In the genomic region with DNA sequence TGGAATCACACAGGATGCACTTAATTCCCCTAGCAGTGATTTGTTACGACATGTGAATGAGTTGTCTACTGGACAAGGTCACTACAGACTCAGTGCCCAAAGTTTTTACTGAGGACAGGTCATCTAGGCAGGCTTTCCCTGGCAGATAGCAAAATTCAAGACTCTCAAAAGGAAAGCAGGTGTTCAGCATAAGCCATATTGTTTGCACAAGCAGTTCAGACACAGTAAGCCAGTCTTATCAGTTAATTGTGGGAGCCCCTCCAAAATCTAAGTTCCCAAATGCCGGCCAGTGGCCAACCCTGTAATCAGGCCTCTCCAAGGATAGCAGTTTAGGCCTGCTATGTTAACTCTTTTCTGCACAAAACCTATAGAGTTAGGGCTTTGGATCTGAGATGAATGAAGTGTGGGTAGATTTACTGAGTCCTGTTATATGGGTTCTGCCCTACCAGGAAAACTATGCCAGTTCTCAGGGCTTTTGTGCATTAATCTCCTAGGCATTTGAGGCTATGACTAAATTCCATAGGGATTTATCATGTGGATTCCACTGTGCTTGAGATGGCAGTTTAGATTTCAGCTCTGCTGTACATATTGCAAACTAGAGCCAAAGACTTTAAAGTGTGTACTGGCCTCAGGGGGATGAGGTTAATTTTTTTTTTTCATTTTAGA, we compare ENCODE assay signal across 11 cellular contexts. TPM values are rescaled to one million over a fixed set of nuclear protein-coding genes. Genes with fewer than 3 reads are reported as not detected.
DNase-seq lines count a peak whose midpoint lies in the region; ATAC-seq, FAIRE-seq and TF ChIP-seq lines count a peak whose summit lies in the region.
"Had no signal": no experiment of that assay in that cellular context is flagged by ENCODE, and none has a peak within 500 bp of the region (broad histone marks: within the 10 kb centered on the region; RNA-seq: fewer than 3 reads in every experiment).

No MANE protein-coding gene starts in this region.

- DNase-seq in BJ (ENCODE audit: low read depth) (peak; percentile 62), PC-3 (peak; percentile 95), endothelial cell of umbilical vein (ENCODE audit: low read depth, low spot score) (no peak), myocyte (ENCODE audit: low read depth) (peak; percentile 63), T-helper 9 cell (no peak), midbrain (lab: John Stamatoyannopoulos, UW) (no peak)
- DNase-seq in activated naive CD4-positive, alpha-beta T cell treated with anti-CD3 and anti-CD28 coated beads, Interleukin-2, amount 50 U/mL, for 16 hours, result no peak
- DNase-seq: DMS153, naive B cell, NCI-H1092 had no signal

- no peaks in the 10 kb centered on the region for H3K9me1 ChIP-seq in endothelial cell of umbilical vein (replicated peaks; ENCODE audit: control insufficient read depth, extremely low read depth, insufficient read depth, low read length)

- H3K9ac ChIP-seq in PC-3 (ENCODE audit: low read length) (no peak overlapping the region), endothelial cell of umbilical vein (replicated peaks; ENCODE audit: extremely low read depth, insufficient read depth, low read length) (no peak overlapping the region)

- H3F3A ChIP-seq in PC-3 (ENCODE audit: low read length, unreplicated experiment), result peaks cover 9% of the 10 kb centered on the region

- POLR2A ChIA-PET in BJ (lab: Charles Lee), result no interaction called here
- POLR2A ChIA-PET in PC-3 (lab: Charles Lee; ENCODE audit: unreplicated experiment), result no interaction called here
- POLR2A ChIA-PET in endothelial cell of umbilical vein (lab: Charles Lee), result no interaction called here

- no peak for TF ChIP-seq POLR2A in endothelial cell of umbilical vein (IDR thresholded peaks at IDR 0.05; ENCODE audit: low read depth, low read length)

- dilution Hi-C loops in endothelial cell of umbilical vein (cut with MboI; ENCODE audit: extremely low pct_ligation_motif_present, low sequenced_read_pairs), result no loop called here

- H4K20me1 ChIP-seq in PC-3 (ENCODE audit: low read length) (no peaks in the 10 kb centered on the region), endothelial cell of umbilical vein (replicated peaks; ENCODE audit: control insufficient read depth, extremely low read depth, insufficient read depth, low read length) (no peaks in the 10 kb centered on the region)

- no peak overlapping the region for H2AFZ ChIP-seq in PC-3 (ENCODE audit: low read length)
- no peak overlapping the region for H2AFZ ChIP-seq in endothelial cell of umbilical vein (ENCODE audit: low read depth, low read length)

- TF ChIP-seq CTCF in BJ (IDR thresholded peaks at IDR 0.05; ENCODE audit: insufficient read depth, low read depth, low read length) (no peak), PC-3 (conservative IDR thresholded peaks at IDR 0.05; ENCODE audit: low read depth, low read length) (no peak), endothelial cell of umbilical vein (IDR thresholded peaks at IDR 0.05; ENCODE audit: extremely low read depth in 1 of 2, insufficient read depth in 1 of 2, low read depth in 1 of 2, low read length in 2 of 2) (no peak)

- intact Hi-C loops in PC-3 (cut with micrococcal nuclease) (loop anchor here (2.0 kb wide), 1 partner anchor 25 kb away; no protein-coding TSS in a partner anchor), endothelial cell of umbilical vein (cut with micrococcal nuclease) (loop anchor here (10.0 kb wide), 3 partner anchors 353 to 1863 kb away; partner anchors contain the start of gene SC5D)

- H3K36me3 ChIP-seq in BJ (ENCODE audit: control insufficient read depth, insufficient read depth, low read length) (peaks cover 3% of the 10 kb centered on the region), PC-3 (ENCODE audit: low read depth, low read length) (peaks cover 4% of the 10 kb centered on the region; the same call in 1 of the 2 replicates), endothelial cell of umbilical vein (ENCODE audit: control insufficient read depth in 2 of 2, extremely low read depth in 1 of 2, insufficient read depth in 2 of 2, low read length in 2 of 2) (peaks cover 0 to 13% of the 10 kb centered on the region in 2 experiments)

- H3K9me3 ChIP-seq in PC-3 (ENCODE audit: low read length) (no peaks in the 10 kb centered on the region), endothelial cell of umbilical vein (replicated peaks; ENCODE audit: control insufficient read depth, insufficient read depth, low read length) (no peaks in the 10 kb centered on the region)

- peak; percentile 43 for ATAC-seq in PC-3
- no peak for ATAC-seq in GM21619 (IDR thresholded peaks at IDR 0.05; ENCODE audit: unreplicated experiment)

- H3K27ac ChIP-seq in PC-3 (ENCODE audit: low read length), result peak overlapping the region; percentile 38
- H3K27ac ChIP-seq in endothelial cell of umbilical vein (ENCODE audit: insufficient read depth, low read depth, low read length), result peak overlapping the region; percentile 22

- H3K4me2 ChIP-seq in PC-3 (ENCODE audit: low read length), result peak overlapping the region; percentile 66
- no peak overlapping the region for H3K4me2 ChIP-seq in endothelial cell of umbilical vein (ENCODE audit: insufficient read depth, low read length)

- no peaks in the 10 kb centered on the region for H3K9me2 ChIP-seq in PC-3 (replicated peaks; ENCODE audit: low read length)

- H3K79me2 ChIP-seq in PC-3 (ENCODE audit: low read length) (peaks cover 3% of the 10 kb centered on the region; the same call in 1 of the 2 replicates), endothelial cell of umbilical vein (ENCODE audit: control insufficient read depth, insufficient read depth, low read length) (peaks cover 9% of the 10 kb centered on the region)

- BruUV-seq in PC-3 (replicated peaks; lab: Mats Ljungman, UMichigan) (no TSS peak), endothelial cell of umbilical vein (replicated peaks; lab: Mats Ljungman, UMichigan) (no TSS peak)

- H3K27me3 ChIP-seq in BJ (ENCODE audit: control insufficient read depth, insufficient read depth, low read length) (no peaks in the 10 kb centered on the region), PC-3 (ENCODE audit: low read length) (no peaks in the 10 kb centered on the region), endothelial cell of umbilical vein (ENCODE audit: control insufficient read depth in 2 of 2, insufficient read depth in 2 of 2, low read length in 2 of 2) (no peaks in the 10 kb centered on the region)

- FAIRE-seq in endothelial cell of umbilical vein (lab: Jason Lieb, UNC), result no peak

- peaks cover 49% of the 10 kb centered on the region for H3K4me1 ChIP-seq in PC-3 (ENCODE audit: insufficient read depth, low read length)
- peaks cover 32% of the 10 kb centered on the region for H3K4me1 ChIP-seq in endothelial cell of umbilical vein (ENCODE audit: control insufficient read depth, extremely low read depth, insufficient read depth, low read length)

- CTCF ChIA-PET in BJ (lab: Yijun Ruan, JAX), result interaction anchor here (1.2 kb wide), 1 partner anchor 26 kb away, joined by 3 read pairs; no protein-coding TSS in a partner anchor
- CTCF ChIA-PET in PC-3 (lab: Charles Lee), result no interaction called here
- CTCF ChIA-PET in endothelial cell of umbilical vein (lab: Charles Lee), result interaction anchor here (4.8 kb wide), 1 partner anchor 30 kb away, joined by 32 read pairs; no protein-coding TSS in a partner anchor

- no peak overlapping the region for H3K4me3 ChIP-seq in BJ (ENCODE audit: low read depth, low read length)
- H3K4me3 ChIP-seq in PC-3 (ENCODE audit: low read length), result peak overlapping the region; percentile 15; the same call in 1 of the 2 replicates
- no peak overlapping the region for H3K4me3 ChIP-seq in endothelial cell of umbilical vein (replicated peaks in 1 of 3; ENCODE audit: insufficient read depth in 1 of 3, low read depth in 1 of 3, low read length in 3 of 3)

TF ChIP-seq in endothelial cell of umbilical vein, 7 proteins besides CTCF, POLR2A, EP300 and RAD21:
- TF ChIP-seq MYC (IDR thresholded peaks at IDR 0.05; ENCODE audit: low read depth, low read length), result no peak
- TF ChIP-seq GATA2 (IDR thresholded peaks at IDR 0.05; ENCODE audit: insufficient read depth, insufficient read length, low read depth, low read length), result peak; percentile 55
- TF ChIP-seq, protein P1, sequence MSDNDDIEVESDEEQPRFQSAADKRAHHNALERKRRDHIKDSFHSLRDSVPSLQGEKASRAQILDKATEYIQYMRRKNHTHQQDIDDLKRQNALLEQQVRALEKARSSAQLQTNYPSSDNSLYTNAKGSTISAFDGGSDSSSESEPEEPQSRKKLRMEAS (IDR thresholded peaks at IDR 0.05; ENCODE audit: insufficient read depth, insufficient read length), result no peak
- no peak for TF ChIP-seq EZH2 (IDR thresholded peaks at IDR 0.05; ENCODE audit: borderline replicate concordance, low read depth, low read length, severe bottlenecking)

RNA-seq across cellular contexts. Expression of gene ARHGEF12, which starts 4.8 kb away (rescaled TPM):
- polyA plus RNA-seq in BJ (2011; rRNA removed) (16.9 and 31.4 TPM in 2 replicates), endothelial cell of umbilical vein (14.9 and 20.9 TPM in 2 replicates)
- polyA minus RNA-seq in BJ (2011; rRNA and poly(A)+ RNA removed), result 51.2 and 63.1 TPM in 2 replicates
- total RNA-seq in PC-3 (2014; rRNA removed) (41.0 and 54.4 TPM in 2 replicates), endothelial cell of umbilical vein (117 and 125 TPM in 2 replicates), myocyte (85.1 and 85.6 TPM in 2 replicates)
- 27.0 and 27.4 TPM in 2 replicates for polyA plus RNA-seq in endothelial cell of umbilical vein (2011; cell fraction: cytosol; rRNA removed)
- polyA plus RNA-seq in endothelial cell of umbilical vein (2011; cell fraction: nucleus; rRNA removed), result 58.1 and 68.0 TPM in 2 replicates
- 57.0 and 70.0 TPM in 2 replicates for polyA plus RNA-seq in endothelial cell of umbilical vein (2012)
- polyA minus RNA-seq in endothelial cell of umbilical vein, result 143 and 149 TPM in 2 replicates
- 36.9 TPM for polyA minus RNA-seq in endothelial cell of umbilical vein (2011; cell fraction: cytosol; rRNA and poly(A)+ RNA removed)
- 185 and 261 TPM in 2 replicates for polyA minus RNA-seq in endothelial cell of umbilical vein (2011; cell fraction: nucleus; rRNA and poly(A)+ RNA removed)
- polyA plus RNA-seq in myocyte (2012), result 32.7 TPM

RNA-seq across cellular contexts. Expression of gene TLCD5, which starts 6.3 kb away (rescaled TPM):
- 8.0 and 9.8 TPM in 2 replicates for polyA plus RNA-seq in BJ (2011; rRNA removed)
- polyA minus RNA-seq in BJ (2011; rRNA and poly(A)+ RNA removed), result 2.8 and 4.7 TPM in 2 replicates
- total RNA-seq in PC-3 (2014; rRNA removed), result 4.2 and 6.2 TPM in 2 replicates
- total RNA-seq in endothelial cell of umbilical vein, result 6.1 and 6.3 TPM in 2 replicates
- polyA plus RNA-seq in endothelial cell of umbilical vein, result 8.3 and 9.7 TPM in 2 replicates
- polyA plus RNA-seq in endothelial cell of umbilical vein (2011; cell fraction: cytosol; rRNA removed), result 5.7 and 6.1 TPM in 2 replicates
- polyA plus RNA-seq in endothelial cell of umbilical vein (2011; cell fraction: nucleus; rRNA removed), result 11.1 and 16.9 TPM in 2 replicates
- 6.6 and 8.1 TPM in 2 replicates for polyA plus RNA-seq in endothelial cell of umbilical vein (2012)
- polyA minus RNA-seq in endothelial cell of umbilical vein, result 9.5 and 15.5 TPM in 2 replicates
- polyA minus RNA-seq in endothelial cell of umbilical vein (2011; cell fraction: cytosol; rRNA and poly(A)+ RNA removed), result 3.8 TPM
- polyA minus RNA-seq in endothelial cell of umbilical vein (2011; cell fraction: nucleus; rRNA and poly(A)+ RNA removed), result 5.4 and 10.4 TPM in 2 replicates
- total RNA-seq in myocyte, result 17.7 and 24.2 TPM in 2 replicates
- polyA plus RNA-seq in myocyte (2012), result 11.5 TPM

Comparison
In these comparisons a context has a peak if more than half of its experiments do, and no peak if none do; other contexts are left out.
1. DNase-seq: peak in BJ (single experiment), PC-3 (single experiment) and myocyte (single experiment); none in endothelial cell of umbilical vein (single experiment), T-helper 9 cell (single experiment), activated naive CD4-positive, alpha-beta T cell treated with anti-CD3 and anti-CD28 coated beads, Interleukin-2, amount 50 U/mL, for 16 hours (single experiment) and midbrain (single experiment).